8 cellular contexts compared by ENCODE assay signal in the genomic region with DNA sequence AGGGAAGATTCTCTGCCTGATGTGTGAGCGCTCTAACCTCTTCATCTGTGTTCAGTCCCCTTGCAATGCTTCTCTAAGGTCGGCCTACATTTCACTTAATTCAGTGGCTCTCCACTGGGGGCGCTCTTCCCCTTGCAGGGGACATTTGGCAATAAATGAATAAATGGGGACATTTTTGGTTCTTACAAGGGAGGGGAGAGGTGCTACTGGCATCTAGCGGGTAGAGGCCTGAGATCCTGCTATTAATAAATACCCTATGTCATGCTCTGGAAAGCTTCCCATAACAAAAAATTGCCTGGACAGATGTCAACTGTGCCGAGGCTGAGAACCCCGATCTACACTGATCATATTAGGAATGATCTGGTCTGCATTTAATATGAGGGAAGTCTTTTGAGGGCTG. TPM values are rescaled to one million over a fixed set of nuclear protein-coding genes. Genes with fewer than 3 reads are reported as not detected.
DNase-seq lines count a peak whose midpoint lies in the region; ATAC-seq lines count a peak whose summit lies in the region.

No MANE protein-coding gene starts in this region.

- no peak overlapping the region for H3K4me3 ChIP-seq in effector memory CD4-positive, alpha-beta T cell (ENCODE audit: insufficient read depth, low read depth, low read length, poor library complexity, severe bottlenecking)

- DNase-seq in activated T-helper 1 cell treated with Interleukin-2 at 50 U/mL for 16 hours (ENCODE audit: low read depth) (peak; percentile 26), NCI-H226 (peak; percentile 45), mucosa of gallbladder (ENCODE audit: low spot score) (peak; percentile 23), NCI-H2107 treated with DMSO at 0.1 percent for 48 hours (lab: John Stamatoyannopoulos, UW; ENCODE audit: unreplicated experiment) (no peak)
- DNase-seq in activated T-helper 1 cell treated with anti-CD3 and anti-CD28 coated beads, Interleukin-12 subunit alpha, Interleukin-12 subunit beta, Interleukin-2, Interleukin-4 antibody, amounts not matched to agents 30 ng/mL and 10 ng/mL and 1 ng/mL, durations not matched to agents 14 hours and 24 hours and 36 hours (ENCODE audit: low spot score), result no peak
- DNase-seq in activated CD4-positive, alpha-beta T cell treated with anti-CD3 and anti-CD28 coated beads for 48 hours, result peak; percentile 72
- DNase-seq in effector memory CD4-positive, alpha-beta T cell, result peak in 2 of 3 donors; percentile 5 to 21
- DNase-seq in stimulated activated naive CD8-positive, alpha-beta T cell treated with anti-CD3 and anti-CD28 coated beads, Interleukin-15, amount 100 ng/mL, for 72 hours, result peak; percentile 52 to 59

- H3K9me3 Mint-ChIP-seq in activated T-helper 1 cell treated with anti-CD3 and anti-CD28 coated beads, Interleukin-12 subunit alpha, Interleukin-12 subunit beta, Interleukin-2, Interleukin-4 antibody, amounts not matched to agents 30 ng/mL and 10 ng/mL and 1 ng/mL, durations not matched to agents 14 hours and 24 hours and 36 hours, result no peaks in the 10 kb centered on the region
- H3K9me3 Mint-ChIP-seq in stimulated activated naive CD8-positive, alpha-beta T cell treated with anti-CD3 and anti-CD28 coated beads, Interleukin-15, amount 100 ng/mL, for 72 hours, result no peaks in the 10 kb centered on the region

- ATAC-seq in stimulated activated naive CD8-positive, alpha-beta T cell treated with anti-CD3 and anti-CD28 coated beads, Interleukin-15, amount 100 ng/mL, for 72 hours, result peak; percentile 55

- H3K27me3 Mint-ChIP-seq in activated T-helper 1 cell treated with anti-CD3 and anti-CD28 coated beads, Interleukin-12 subunit alpha, Interleukin-12 subunit beta, Interleukin-2, Interleukin-4 antibody, amounts not matched to agents 30 ng/mL and 10 ng/mL and 1 ng/mL, durations not matched to agents 14 hours and 24 hours and 36 hours (ENCODE audit: insufficient read depth), result peaks cover 11% of the 10 kb centered on the region
- peaks cover 24% of the 10 kb centered on the region for H3K27me3 Mint-ChIP-seq in stimulated activated naive CD8-positive, alpha-beta T cell treated with anti-CD3 and anti-CD28 coated beads, Interleukin-15, amount 100 ng/mL, for 72 hours

- no peaks in the 10 kb centered on the region for H3K4me1 ChIP-seq in effector memory CD4-positive, alpha-beta T cell (ENCODE audit: control insufficient read depth, insufficient read depth, low read length, poor library complexity, severe bottlenecking)

- H3K36me3 ChIP-seq in effector memory CD4-positive, alpha-beta T cell (ENCODE audit: control insufficient read depth, insufficient read depth, low read length), result no peaks in the 10 kb centered on the region

- intact Hi-C loops in activated T-helper 1 cell treated with anti-CD3 and anti-CD28 coated beads, Interleukin-12 subunit alpha, Interleukin-12 subunit beta, Interleukin-2, Interleukin-4 antibody, amounts not matched to agents 30 ng/mL and 10 ng/mL and 1 ng/mL, durations not matched to agents 14 hours and 24 hours and 36 hours (cut with micrococcal nuclease), result loop anchor here (1.0 kb wide), 1 partner anchor 163 kb away; no protein-coding TSS in a partner anchor

- H3K4me3 Mint-ChIP-seq in activated T-helper 1 cell treated with anti-CD3 and anti-CD28 coated beads, Interleukin-12 subunit alpha, Interleukin-12 subunit beta, Interleukin-2, Interleukin-4 antibody, amounts not matched to agents 30 ng/mL and 10 ng/mL and 1 ng/mL, durations not matched to agents 14 hours and 24 hours and 36 hours, result no peak overlapping the region
- no peak overlapping the region for H3K4me3 Mint-ChIP-seq in stimulated activated naive CD8-positive, alpha-beta T cell treated with anti-CD3 and anti-CD28 coated beads, Interleukin-15, amount 100 ng/mL, for 72 hours

- no peaks in the 10 kb centered on the region for H3K27me3 ChIP-seq in effector memory CD4-positive, alpha-beta T cell (replicated peaks; ENCODE audit: control insufficient read depth, insufficient read depth, low read length, poor library complexity, severe bottlenecking)

- no peaks in the 10 kb centered on the region for H3K36me3 Mint-ChIP-seq in activated T-helper 1 cell treated with anti-CD3 and anti-CD28 coated beads, Interleukin-12 subunit alpha, Interleukin-12 subunit beta, Interleukin-2, Interleukin-4 antibody, amounts not matched to agents 30 ng/mL and 10 ng/mL and 1 ng/mL, durations not matched to agents 14 hours and 24 hours and 36 hours (ENCODE audit: low read depth)

- H3K9me3 ChIP-seq in effector memory CD4-positive, alpha-beta T cell (ENCODE audit: control insufficient read depth, low read length), result no peaks in the 10 kb centered on the region

- H3K4me1 Mint-ChIP-seq in activated T-helper 1 cell treated with anti-CD3 and anti-CD28 coated beads, Interleukin-12 subunit alpha, Interleukin-12 subunit beta, Interleukin-2, Interleukin-4 antibody, amounts not matched to agents 30 ng/mL and 10 ng/mL and 1 ng/mL, durations not matched to agents 14 hours and 24 hours and 36 hours (ENCODE audit: low read depth), result no peaks in the 10 kb centered on the region
- H3K4me1 Mint-ChIP-seq in stimulated activated naive CD8-positive, alpha-beta T cell treated with anti-CD3 and anti-CD28 coated beads, Interleukin-15, amount 100 ng/mL, for 72 hours, result no peaks in the 10 kb centered on the region

- H3K27ac Mint-ChIP-seq in activated T-helper 1 cell treated with anti-CD3 and anti-CD28 coated beads, Interleukin-12 subunit alpha, Interleukin-12 subunit beta, Interleukin-2, Interleukin-4 antibody, amounts not matched to agents 30 ng/mL and 10 ng/mL and 1 ng/mL, durations not matched to agents 14 hours and 24 hours and 36 hours, result no peak overlapping the region
- H3K27ac Mint-ChIP-seq in stimulated activated naive CD8-positive, alpha-beta T cell treated with anti-CD3 and anti-CD28 coated beads, Interleukin-15, amount 100 ng/mL, for 72 hours, result no peak overlapping the region

- no peak overlapping the region for H3K27ac ChIP-seq in effector memory CD4-positive, alpha-beta T cell (ENCODE audit: insufficient read depth, low read length, poor library complexity, severe bottlenecking)

RNA-seq across cellular contexts. Expression of gene DNAJC11, which starts 25.9 kb away (rescaled TPM):
- total RNA-seq in activated T-helper 1 cell treated with anti-CD3 and anti-CD28 coated beads, Interleukin-12 subunit alpha, Interleukin-12 subunit beta, Interleukin-2, Interleukin-4 antibody, amounts not matched to agents 30 ng/mL and 10 ng/mL and 1 ng/mL, durations not matched to agents 14 hours and 24 hours and 36 hours, result 81.4 and 84.4 TPM in 2 replicates
- total RNA-seq in mucosa of gallbladder, result 45.6 TPM

RNA-seq across cellular contexts. Expression of gene CAMTA1, which starts 57.7 kb away (rescaled TPM):
- total RNA-seq in activated T-helper 1 cell treated with anti-CD3 and anti-CD28 coated beads, Interleukin-12 subunit alpha, Interleukin-12 subunit beta, Interleukin-2, Interleukin-4 antibody, amounts not matched to agents 30 ng/mL and 10 ng/mL and 1 ng/mL, durations not matched to agents 14 hours and 24 hours and 36 hours, result 57.2 and 63.7 TPM in 2 replicates
- total RNA-seq in mucosa of gallbladder, result 67.9 TPM

Comparison
In these comparisons a context has a peak if more than half of its experiments do, and no peak if none do; other contexts are left out.
1. DNase-seq: peak in activated T-helper 1 cell treated with Interleukin-2 at 50 U/mL for 16 hours (single experiment), NCI-H226 (single experiment), activated CD4-positive, alpha-beta T cell treated with anti-CD3 and anti-CD28 coated beads for 48 hours (single experiment), effector memory CD4-positive, alpha-beta T cell (2 of 3), mucosa of gallbladder (single experiment) and stimulated activated naive CD8-positive, alpha-beta T cell treated with anti-CD3 and anti-CD28 coated beads, Interleukin-15, amount 100 ng/mL, for 72 hours (2 of 2); none in activated T-helper 1 cell treated with anti-CD3 and anti-CD28 coated beads, Interleukin-12 subunit alpha, Interleukin-12 subunit beta, Interleukin-2, Interleukin-4 antibody, amounts not matched to agents 30 ng/mL and 10 ng/mL and 1 ng/mL, durations not matched to agents 14 hours and 24 hours and 36 hours (single experiment) and NCI-H2107 treated with DMSO at 0.1 percent for 48 hours (single experiment).